ENCODE assay signal across 7 cellular contexts in genomic region chr1:19596065-19596718, GRCh38. TPM values are rescaled to one million over a fixed set of nuclear protein-coding genes. Genes with fewer than 3 reads are reported as not detected.
DNase-seq lines count a peak whose midpoint lies in the region; ATAC-seq and TF ChIP-seq lines count a peak whose summit lies in the region.

No MANE protein-coding gene starts in this region.

- peaks cover 18% of the 10 kb centered on the region for H3K36me3 Mint-ChIP-seq in stimulated activated memory B cell treated with anti-CD40 and anti-IgM and Interleukin-4, amounts not matched to agents 10 μg/mL and 1 μg/mL and 100 μg/mL, for 72 hours

- H3K27me3 Mint-ChIP-seq in stimulated activated memory B cell treated with anti-CD40 and anti-IgM and Interleukin-4, amounts not matched to agents 10 μg/mL and 1 μg/mL and 100 μg/mL, for 72 hours = no peaks in the 10 kb centered on the region

- H3K36me3 ChIP-seq in ascending aorta = no peaks in the 10 kb centered on the region

- peak overlapping the region; percentile 80 to 91 for H3K27ac ChIP-seq in ascending aorta

- H3K27ac Mint-ChIP-seq in stimulated activated memory B cell treated with anti-CD40 and anti-IgM and Interleukin-4, amounts not matched to agents 10 μg/mL and 1 μg/mL and 100 μg/mL, for 72 hours = peak overlapping the region; percentile 98

- no peaks in the 10 kb centered on the region for H3K9me3 ChIP-seq in ascending aorta

- peaks cover 3 to 31% of the 10 kb centered on the region in 2 donors for H3K4me1 ChIP-seq in ascending aorta

- DNase-seq in NCI-H1694 (lab: John Stamatoyannopoulos, UW) (peak; percentile 7), ascending aorta (ENCODE audit: low spot score in 2 of 2) (no peak), iPS-NIHi11 (ENCODE audit: low spot score) (peak; percentile 35), H4 (ENCODE audit: low spot score) (no peak), cerebellum (ENCODE audit: low spot score) (no peak)

- H3K4me3 ChIP-seq in GM12875 (ENCODE audit: low read depth, low read length) = peak overlapping the region; percentile 44
- peak overlapping the region; percentile 69 to 73 for H3K4me3 ChIP-seq in ascending aorta

- intact Hi-C loops in ascending aorta (cut with DNase I) = loop anchor here (1.0 to 5.0 kb wide), 4 partner anchors 33 to 209 kb away; partner anchors contain the start of genes CAPZB and NBL1

- peaks cover 37% of the 10 kb centered on the region for H3K4me1 Mint-ChIP-seq in stimulated activated memory B cell treated with anti-CD40 and anti-IgM and Interleukin-4, amounts not matched to agents 10 μg/mL and 1 μg/mL and 100 μg/mL, for 72 hours

- H3K27me3 ChIP-seq in ascending aorta = no peaks in the 10 kb centered on the region

- H3K4me3 Mint-ChIP-seq in stimulated activated memory B cell treated with anti-CD40 and anti-IgM and Interleukin-4, amounts not matched to agents 10 μg/mL and 1 μg/mL and 100 μg/mL, for 72 hours = peak overlapping the region; percentile 95

- TF ChIP-seq CTCF in GM12875 (IDR thresholded peaks at IDR 0.05; ENCODE audit: borderline replicate concordance, insufficient read depth, low read depth, low read length) (no peak), ascending aorta (IDR thresholded peaks at IDR 0.05) (no peak)

- no peaks in the 10 kb centered on the region for H3K9me3 Mint-ChIP-seq in stimulated activated memory B cell treated with anti-CD40 and anti-IgM and Interleukin-4, amounts not matched to agents 10 μg/mL and 1 μg/mL and 100 μg/mL, for 72 hours

- no peak for ATAC-seq in stimulated activated memory B cell treated with anti-CD40 and anti-IgM and Interleukin-4, amounts not matched to agents 10 μg/mL and 1 μg/mL and 100 μg/mL, for 72 hours

RNA-seq across cellular contexts. Expression of gene NBL1, which starts 47.9 kb away (rescaled TPM):
- 157 TPM for total RNA-seq in ascending aorta
- total RNA-seq in H4 (2014; rRNA removed; shearing (Covaris generic)) = 34.2 and 53.1 TPM in 2 replicates
- total RNA-seq in cerebellum = 12.5 TPM

Comparison
In these comparisons a context has a peak if more than half of its experiments do, and no peak if none do; other contexts are left out.
1. DNase-seq: peak in NCI-H1694 (single experiment) and iPS-NIHi11 (single experiment); none in ascending aorta (0 of 2), H4 (single experiment) and cerebellum (single experiment).